In the genomic region with DNA sequence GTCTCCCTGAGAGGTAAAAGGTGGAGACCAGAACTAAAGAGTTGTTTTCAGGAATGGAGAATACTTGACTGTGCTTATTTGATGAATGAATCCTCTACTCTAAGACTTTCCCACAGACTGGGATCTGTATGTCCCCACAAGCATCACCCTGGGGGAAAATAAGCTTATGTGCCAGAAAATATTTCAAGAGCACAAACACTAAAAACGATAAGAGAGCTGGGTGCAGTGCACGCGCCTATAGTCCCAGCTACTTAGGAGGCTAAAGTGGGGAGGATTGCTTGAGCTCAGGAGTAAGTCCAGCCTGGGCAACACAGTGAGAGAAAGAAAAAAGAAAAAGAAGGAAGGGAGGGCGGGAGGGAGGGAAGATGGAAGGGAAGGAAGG, we compare ENCODE assay signal across 26 cellular contexts.
DNase-seq lines count a peak whose midpoint lies in the region; ATAC-seq, FAIRE-seq and TF ChIP-seq lines count a peak whose summit lies in the region.
"Had no signal": no experiment of that assay in that cellular context is flagged by ENCODE, and none has a peak within 500 bp of the region (broad histone marks: within the 10 kb centered on the region; RNA-seq: fewer than 3 reads in every experiment).

No MANE protein-coding gene starts in this region.

- H2AK5ac ChIP-seq in H9 (ENCODE audit: insufficient read length, low read length): no peak overlapping the region
- H2AK5ac ChIP-seq in H1 (ENCODE audit: low read depth, low read length): no peak overlapping the region

- no peak overlapping the region for H2BK20ac ChIP-seq in H9 (ENCODE audit: low read depth, low read length, poor library complexity, severe bottlenecking)
- no peak overlapping the region for H2BK20ac ChIP-seq in H1 (ENCODE audit: low read length)

- H3K4ac ChIP-seq in H9 (ENCODE audit: low read depth, low read length): no peak overlapping the region
- no peak overlapping the region for H3K4ac ChIP-seq in H1 (replicated peaks; ENCODE audit: insufficient read length, low read depth, low read length)

- H3K27me3 Mint-ChIP-seq in CD14-positive monocyte (ENCODE audit: low read depth in 3 of 3) (no peaks in the 10 kb centered on the region), H9 (ENCODE audit: low read depth) (no peaks in the 10 kb centered on the region), Caco-2 (ENCODE audit: insufficient read depth, unreplicated experiment) (no peaks in the 10 kb centered on the region)
- no peaks in the 10 kb centered on the region for H3K27me3 Mint-ChIP-seq in natural killer cell treated with Interleukin-12 subunit alpha and Interleukin-12 subunit beta and Interleukin-15 and Interleukin-18, amount 100 ng/mL, for 72 hours
- H3K27me3 Mint-ChIP-seq: activated CD4-positive, alpha-beta T cell treated with anti-CD3 and anti-CD28 coated beads for 36 hours; IgD-negative memory B cell had no signal

- no CpG with 5 or more reads among the region's 4 CpGs for WGBS in H9 (ENCODE audit: extremely low coverage, insufficient read length, low lambda C conversion rate)
- 91% methylated on average over 3 of the region's 4 CpGs; no CpG with 5 or more reads in 1 of the 2 experiments for WGBS in H1 (ENCODE audit: extremely low coverage in 1 of 2, insufficient coverage in 1 of 2, insufficient read length in 1 of 2, insufficient replicate concordance in 2 of 2, low coverage in 1 of 2, low lambda C conversion rate in 2 of 2, missing lambda C conversion rate in 1 of 2), 2 experiments

- no peaks in the 10 kb centered on the region for H3K23me2 ChIP-seq in H9 (ENCODE audit: insufficient read length, low read depth, low read length, poor library complexity, severe bottlenecking)
- H3K23me2 ChIP-seq in H1 (ENCODE audit: low read depth, low read length): no peaks in the 10 kb centered on the region

- H3K27me3 ChIP-seq in H9 (ENCODE audit: insufficient read depth, low read length): no peaks in the 10 kb centered on the region
- H3K27me3 ChIP-seq in H1 (replicated peaks in 1 of 4; ENCODE audit: control insufficient read depth in 3 of 4, extremely low read depth in 1 of 4, insufficient read depth in 3 of 4, low read length in 3 of 4): no peaks in the 10 kb centered on the region
- H3K27me3 ChIP-seq in Caco-2 (replicated peaks; ENCODE audit: control insufficient read depth, insufficient read depth, low read length): no peaks in the 10 kb centered on the region
- H3K27me3 ChIP-seq: gastrocnemius medialis, neural progenitor cell, Peyer's patch, suprapubic skin had no signal

- H2BK15ac ChIP-seq in H9 (ENCODE audit: low read depth, low read length): no peak overlapping the region
- no peak overlapping the region for H2BK15ac ChIP-seq in H1 (ENCODE audit: low read length)

- no peak for FAIRE-seq in H1 (lab: Jason Lieb, UNC)
- FAIRE-seq: small intestine had no signal

- H3T11ph ChIP-seq in H9 (ENCODE audit: low read length): no peak overlapping the region

- no peak overlapping the region for H3K18ac ChIP-seq in H9 (ENCODE audit: insufficient read length, low read depth, low read length)
- H3K18ac ChIP-seq in H1 (ENCODE audit: extremely low read depth, low read length): no peak overlapping the region

- H3K4me3 Mint-ChIP-seq in CD14-positive monocyte (no peak overlapping the region), H9 (peak overlapping the region in 1 of 2 experiments; percentile 27; a peak in 2 of 5 replicates), Caco-2 (ENCODE audit: unreplicated experiment) (no peak overlapping the region)
- H3K4me3 Mint-ChIP-seq in natural killer cell treated with Interleukin-12 subunit alpha and Interleukin-12 subunit beta and Interleukin-15 and Interleukin-18, amount 100 ng/mL, for 72 hours: no peak overlapping the region
- H3K4me3 Mint-ChIP-seq: activated CD4-positive, alpha-beta T cell treated with anti-CD3 and anti-CD28 coated beads for 36 hours; neural progenitor cell had no signal

- no peak overlapping the region for H3K56ac ChIP-seq in H9 (ENCODE audit: insufficient read length, low read depth, low read length)
- H3K56ac ChIP-seq in H1 (replicated peaks; ENCODE audit: insufficient read length, low read depth, low read length): no peak overlapping the region

- no peak for TF ChIP-seq CTCF in CD14-positive monocyte (IDR thresholded peaks at IDR 0.05)
- TF ChIP-seq CTCF in H9 (conservative IDR thresholded peaks at IDR 0.05): no peak
- no peak for TF ChIP-seq CTCF in H1 (IDR thresholded peaks at IDR 0.05; ENCODE audit: control extremely low read depth in 1 of 3, insufficient read depth in 1 of 3, low read depth in 1 of 3, low read length in 3 of 3)
- no peak for TF ChIP-seq CTCF in Caco-2 (IDR thresholded peaks at IDR 0.05; ENCODE audit: insufficient read depth in 1 of 2, low read depth in 1 of 2, low read length in 1 of 2, severe bottlenecking in 1 of 2, unreplicated experiment in 1 of 2)

- no peaks in the 10 kb centered on the region for H3K4me1 ChIP-seq in H9 (ENCODE audit: insufficient read depth, low read length)
- H3K4me1 ChIP-seq in H1 (replicated peaks in 1 of 4; ENCODE audit: control insufficient read depth in 3 of 4, insufficient read depth in 4 of 4, low read length in 3 of 4): peaks cover 0 to 4% (median 0%) of the 10 kb centered on the region in 4 experiments; a peak in 2 of 7 replicates
- H3K4me1 ChIP-seq in Caco-2: peaks cover 6% of the 10 kb centered on the region
- H3K4me1 ChIP-seq: gastrocnemius medialis, parathyroid adenoma had no signal

- no peak for TF ChIP-seq RAD21 in H1 (IDR thresholded peaks at IDR 0.05 in 1 of 2, conservative IDR thresholded peaks at IDR 0.05 in 1 of 2; ENCODE audit: low read depth in 2 of 2, low read length in 2 of 2)

- TF ChIP-seq EP300 in H1 (IDR thresholded peaks at IDR 0.05; ENCODE audit: borderline replicate concordance in 1 of 2, low read depth in 2 of 2, low read length in 2 of 2): no peak

- BruUV-seq in Caco-2 (replicated peaks; lab: Mats Ljungman, UMichigan): no TSS peak

- no peak for TF ChIP-seq POLR2A in H1 (IDR thresholded peaks at IDR 0.05; ENCODE audit: control extremely low read depth in 1 of 2, low read depth in 2 of 2, low read length in 2 of 2)

- H4K91ac ChIP-seq in H9 (ENCODE audit: insufficient read length, low read depth, low read length) (no peak overlapping the region), H1 (replicated peaks; ENCODE audit: insufficient read length, low read length) (no peak overlapping the region)

- H3K9ac ChIP-seq in H9 (ENCODE audit: extremely low read depth, insufficient read length, low read length): no peak overlapping the region
- H3K9ac ChIP-seq in H1 (replicated peaks in 1 of 4; ENCODE audit: extremely low read depth in 1 of 4, low read depth in 3 of 4, low read length in 3 of 4): no peak overlapping the region
- H3K9ac ChIP-seq: neural progenitor cell, parathyroid adenoma had no signal

- H3K4me3 ChIP-seq in H1 (ENCODE audit: extremely low read depth in 1 of 4, insufficient read depth in 2 of 4, low read depth in 3 of 4, low read length in 4 of 4) (no peak overlapping the region; a peak in 1 of 8 replicates), Caco-2 (ENCODE audit: low read depth, low read length) (no peak overlapping the region)
- H3K4me3 ChIP-seq: gastrocnemius medialis, mucosa of descending colon, neural progenitor cell, Peyer's patch, suprapubic skin had no signal

- H4K20me1 ChIP-seq in H9 (ENCODE audit: control insufficient read depth, insufficient read depth, insufficient read length): no peaks in the 10 kb centered on the region
- H4K20me1 ChIP-seq in H1 (replicated peaks in 1 of 2; ENCODE audit: control insufficient read depth in 1 of 2, insufficient read depth in 2 of 2, low read length in 2 of 2): no peaks in the 10 kb centered on the region

- no peak for ATAC-seq in natural killer cell treated with Interleukin-12 subunit alpha and Interleukin-12 subunit beta and Interleukin-15 and Interleukin-18, amount 100 ng/mL, for 72 hours
- no peak for ATAC-seq in HG03378 (IDR thresholded peaks at IDR 0.05; ENCODE audit: unreplicated experiment)
- ATAC-seq: activated CD4-positive, alpha-beta T cell treated with anti-CD3 and anti-CD28 coated beads for 36 hours; gastrocnemius medialis had no signal

- H3K36me3 ChIP-seq in H1 (ENCODE audit: control insufficient read depth in 2 of 4, insufficient read depth in 4 of 4, low read length in 3 of 4) (peaks cover 0 to 5% (median 2%) of the 10 kb centered on the region in 4 experiments; a peak in 2 of 8 replicates), Caco-2 (ENCODE audit: control insufficient read depth, insufficient read depth, low read length) (no peaks in the 10 kb centered on the region; the same call in 1 of the 2 replicates)

- H3K79me2 ChIP-seq in H9 (ENCODE audit: insufficient read depth, low read length): no peaks in the 10 kb centered on the region
- H3K79me2 ChIP-seq in H1 (ENCODE audit: control insufficient read depth in 1 of 2, insufficient read depth in 2 of 2, low read length in 2 of 2): no peaks in the 10 kb centered on the region
- H3K79me2 ChIP-seq: parathyroid adenoma had no signal

- H3K23ac ChIP-seq in H9 (ENCODE audit: insufficient read length, low read depth, low read length) (no peak overlapping the region), H1 (ENCODE audit: insufficient read length) (no peak overlapping the region)

- H4K8ac ChIP-seq in H9 (replicated peaks; ENCODE audit: insufficient read length, low read depth, low read length) (no peak overlapping the region), H1 (ENCODE audit: extremely low read depth, insufficient read depth, low read length) (no peak overlapping the region)

- H3K4me1 Mint-ChIP-seq in CD14-positive monocyte (peaks cover 24% of the 10 kb centered on the region), H9 (peaks cover 11 to 14% of the 10 kb centered on the region in 2 experiments), Caco-2 (ENCODE audit: low read depth, unreplicated experiment) (peaks cover 7% of the 10 kb centered on the region)
- H3K4me1 Mint-ChIP-seq in natural killer cell treated with Interleukin-12 subunit alpha and Interleukin-12 subunit beta and Interleukin-15 and Interleukin-18, amount 100 ng/mL, for 72 hours (ENCODE audit: low read depth in 2 of 2): peaks cover 10 to 19% of the 10 kb centered on the region in 2 donors
- H3K4me1 Mint-ChIP-seq: neural progenitor cell had no signal

- H4K5ac ChIP-seq in H9 (ENCODE audit: insufficient read length, low read depth, low read length) (no peak overlapping the region), H1 (ENCODE audit: insufficient read length, low read depth, low read length) (no peak overlapping the region)

- H2BK5ac ChIP-seq in H9 (ENCODE audit: insufficient read length, low read length) (no peak overlapping the region), H1 (ENCODE audit: low read depth, low read length) (no peak overlapping the region)

- H2AFZ ChIP-seq in H9 (ENCODE audit: low read length) (no peak overlapping the region), H1 (ENCODE audit: low read length) (no peak overlapping the region)
- H2AFZ ChIP-seq: neural progenitor cell, parathyroid adenoma had no signal

- H2BK120ac ChIP-seq in H9 (ENCODE audit: low read depth, low read length, poor library complexity, severe bottlenecking) (no peak overlapping the region), H1 (replicated peaks; ENCODE audit: low read depth, low read length) (no peak overlapping the region)

- CTCF ChIA-PET in H1 (lab: Charles Lee; ENCODE audit: partially characterized antibody) (no interaction called here), Caco-2 (lab: Charles Lee) (no interaction called here)

- intact Hi-C loops in CD14-positive monocyte (cut with micrococcal nuclease) (no loop called here), Caco-2 (cut with micrococcal nuclease; ENCODE audit: unreplicated experiment) (no loop called here)

- peak overlapping the region in 4 of 7 donors; percentile 39 to 77 (median 51) for H3K27ac Mint-ChIP-seq in CD14-positive monocyte
- peak overlapping the region; percentile 70 to 96 (median 79); a peak in 5 of 7 replicates for H3K27ac Mint-ChIP-seq in H9
- peak overlapping the region; percentile 49 to 79 for H3K27ac Mint-ChIP-seq in natural killer cell treated with Interleukin-12 subunit alpha and Interleukin-12 subunit beta and Interleukin-15 and Interleukin-18, amount 100 ng/mL, for 72 hours
- no peak overlapping the region for H3K27ac Mint-ChIP-seq in Caco-2 (ENCODE audit: unreplicated experiment)
- H3K27ac Mint-ChIP-seq: activated CD4-positive, alpha-beta T cell treated with anti-CD3 and anti-CD28 coated beads for 36 hours; neural progenitor cell had no signal

- H3K4me2 ChIP-seq in H9 (ENCODE audit: insufficient read depth, insufficient read length, low read length): no peak overlapping the region
- H3K4me2 ChIP-seq in H1 (ENCODE audit: insufficient read depth in 1 of 2, low read depth in 2 of 2, low read length in 2 of 2): peak overlapping the region; percentile 13 to 46; a peak in 3 of 4 replicates
- H3K4me2 ChIP-seq: neural progenitor cell had no signal

- H3K27ac ChIP-seq in H9 (ENCODE audit: insufficient read length, low read depth, low read length): no peak overlapping the region
- H3K27ac ChIP-seq in H1 (ENCODE audit: low read depth, low read length): no peak overlapping the region
- H3K27ac ChIP-seq: gastrocnemius medialis, neural progenitor cell, parathyroid adenoma, Peyer's patch, suprapubic skin had no signal

- peaks cover 42 to 43% of the 10 kb centered on the region in 2 donors for H3K36me3 Mint-ChIP-seq in CD14-positive monocyte
- peaks cover 2 to 16% (median 13%) of the 10 kb centered on the region in 3 experiments; a peak in 6 of 7 replicates for H3K36me3 Mint-ChIP-seq in H9 (ENCODE audit: insufficient read depth in 1 of 3, low read depth in 3 of 3)
- peaks cover 18% of the 10 kb centered on the region for H3K36me3 Mint-ChIP-seq in natural killer cell treated with Interleukin-12 subunit alpha and Interleukin-12 subunit beta and Interleukin-15 and Interleukin-18, amount 100 ng/mL, for 72 hours
- peaks cover 6% of the 10 kb centered on the region for H3K36me3 Mint-ChIP-seq in Caco-2 (ENCODE audit: insufficient read depth, unreplicated experiment)

- DNase-seq in CD14-positive monocyte (ENCODE audit: low spot score) (no peak), H9 (no peak), H1 (ENCODE audit: low read depth in 1 of 2, low spot score in 2 of 2) (no peak), Caco-2 (no peak), NCI-H510A (lab: John Stamatoyannopoulos, UW) (no peak)
- DNase-seq in natural killer cell treated with Interleukin-12 subunit alpha and Interleukin-12 subunit beta and Interleukin-15 and Interleukin-18, amount 100 ng/mL, for 72 hours (ENCODE audit: low spot score): no peak
- DNase-seq: activated CD4-positive, alpha-beta T cell treated with anti-CD3 and anti-CD28 coated beads for 36 hours; activated effector memory CD4-positive, alpha-beta T cell treated with Interleukin-2 at 50 U/mL for 16 hours; caudate nucleus; EL; gastrocnemius medialis; kidney glomerular epithelial cell; mucosa of descending colon; NCI-H146; NCI-H2107; NCI-H345; NCI-H82; Peyer's patch; SHP77 treated with DMSO at 0.1 percent for 48 hours; small intestine; stimulated activated naive CD4-positive, alpha-beta T cell treated with Interleukin-2 at 50 U/mL for 16 hours had no signal

- H3K79me1 ChIP-seq in H9 (ENCODE audit: insufficient read depth, low read depth, low read length, poor library complexity, severe bottlenecking) (no peaks in the 10 kb centered on the region), H1 (ENCODE audit: low read depth, low read length) (no peaks in the 10 kb centered on the region)

- no peaks in the 10 kb centered on the region for H3K9me3 ChIP-seq in H9 (ENCODE audit: control insufficient read depth, low read depth, low read length)
- no peaks in the 10 kb centered on the region for H3K9me3 ChIP-seq in H1 (ENCODE audit: insufficient read depth in 2 of 2, low read depth in 1 of 2, low read length in 1 of 2)
- no peaks in the 10 kb centered on the region for H3K9me3 ChIP-seq in Caco-2
- H3K9me3 ChIP-seq: gastrocnemius medialis, mucosa of descending colon, Peyer's patch, suprapubic skin had no signal

- H2BK12ac ChIP-seq in H9 (ENCODE audit: insufficient read length, low read depth, low read length) (no peak overlapping the region), H1 (ENCODE audit: low read depth, low read length) (no peak overlapping the region)

- no peaks in the 10 kb centered on the region for H3K9me3 Mint-ChIP-seq in CD14-positive monocyte
- H3K9me3 Mint-ChIP-seq in H9: no peaks in the 10 kb centered on the region; a peak in 1 of 5 replicates
- H3K9me3 Mint-ChIP-seq in natural killer cell treated with Interleukin-12 subunit alpha and Interleukin-12 subunit beta and Interleukin-15 and Interleukin-18, amount 100 ng/mL, for 72 hours: no peaks in the 10 kb centered on the region
- H3K9me3 Mint-ChIP-seq in Caco-2 (ENCODE audit: unreplicated experiment): no peaks in the 10 kb centered on the region
- H3K9me3 Mint-ChIP-seq: IgD-negative memory B cell, neural progenitor cell had no signal

- H3K14ac ChIP-seq in H9 (ENCODE audit: insufficient read depth, low read length): no peak overlapping the region
- H3K14ac ChIP-seq in H1 (ENCODE audit: insufficient read length): no peak overlapping the region

- POLR2A ChIA-PET in H1 (lab: Charles Lee; ENCODE audit: partially characterized antibody): interaction anchor here (0.9 to 1.0 kb wide), 2 partner anchors 149 to 151 kb away, joined by 3 read pairs; a partner anchor contains a TSS
- POLR2A ChIA-PET in Caco-2 (lab: Charles Lee): no interaction called here
